In the genomic region with DNA sequence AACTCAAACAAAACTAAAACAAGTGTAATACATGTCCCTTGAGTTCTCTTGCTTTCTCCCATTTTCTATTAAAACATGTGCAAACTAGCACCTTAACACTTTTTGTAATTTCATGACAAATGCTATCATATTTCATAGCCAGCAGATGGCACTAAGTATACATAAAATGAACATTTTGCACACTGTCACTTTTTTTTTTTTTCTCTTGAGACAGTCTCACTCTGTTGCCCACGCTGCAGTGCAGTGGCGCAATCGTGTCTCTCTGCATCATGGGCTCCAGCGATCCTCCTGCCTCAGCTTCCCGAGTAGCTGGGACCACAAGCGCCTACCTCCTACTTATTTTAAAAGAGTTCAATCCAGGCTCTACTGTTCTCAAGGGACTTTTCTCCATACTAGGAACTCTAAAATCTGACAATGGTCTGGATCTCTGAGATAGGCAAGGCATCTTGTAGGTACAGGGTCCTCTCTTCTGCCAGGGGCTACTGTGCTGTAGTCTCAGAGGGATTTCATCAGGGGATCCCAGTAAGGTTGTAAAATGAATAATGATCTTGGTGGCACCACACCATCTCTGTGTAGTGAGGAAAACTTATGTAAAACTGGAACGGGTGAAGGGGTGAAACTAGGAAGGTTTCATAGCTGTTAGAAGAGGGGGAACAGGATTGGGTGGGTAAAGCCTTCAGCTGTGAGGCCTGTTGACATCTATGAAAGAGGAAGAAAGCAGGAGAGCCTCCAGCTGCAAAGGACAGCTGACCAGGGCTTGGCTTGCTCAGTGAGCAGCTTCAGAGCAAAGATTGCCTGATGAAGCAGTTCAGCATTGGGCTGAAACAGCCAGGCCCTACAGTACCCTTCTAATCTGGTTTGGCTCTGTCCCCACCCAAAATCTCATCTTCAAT, we compare ENCODE assay signal across 8 cellular contexts.
DNase-seq lines count a peak whose midpoint lies in the region; ATAC-seq, FAIRE-seq and TF ChIP-seq lines count a peak whose summit lies in the region.
"Not testable (repeated sequence)": the region's sequence is repeated elsewhere in the genome, so short reads cannot be mapped to it uniquely, and the experiment has no call there.

No MANE protein-coding gene starts in this region.

- H3K9me3 ChIP-seq in AG04450 (ENCODE audit: control insufficient read depth, insufficient read depth, low read length); adrenal gland (replicated peaks in 1 of 3); pancreas: not testable (repeated sequence)

- CTCF ChIA-PET in AG04450 (lab: Charles Lee) = not testable (repeated sequence)

- DNase-seq in AG04450 (ENCODE audit: low read depth, low spot score); pancreas: not testable (repeated sequence)
- peak; percentile 61 for DNase-seq in LHCN-M2 (ENCODE audit: low read depth)
- peak; percentile 29 for DNase-seq in SIG-M5 (lab: John Stamatoyannopoulos, UW)
- peak in 6 of 7 donors; percentile 40 to 73 (median 48) for DNase-seq in adrenal gland
- DNase-seq in Right ventricle myocardium superior = peak; percentile 69

- TF ChIP-seq CTCF in AG04450 (IDR thresholded peaks at IDR 0.05; ENCODE audit: low read depth, low read length) (0 out of 2 replicates have a peak, but pooled peaks have one; percentile 5), adrenal gland (IDR thresholded peaks at IDR 0.05) (peak in 4 of 6 experiments; percentile 22 to 46 (median 45)), pancreas (IDR thresholded peaks at IDR 0.05) (peak in 1 of 4 donors; percentile 15)

- not testable (repeated sequence) for H3K4me3 ChIP-seq in AG04450 (ENCODE audit: low read depth, low read length); adrenal gland; pancreas

- FAIRE-seq in pancreas (lab: Jason Lieb, UNC) = not testable (repeated sequence)

- H3K27me3 ChIP-seq in AG04450 (ENCODE audit: control insufficient read depth, insufficient read depth, low read length); adrenal gland; pancreas: not testable (repeated sequence)

- TF ChIP-seq POLR2A in adrenal gland (IDR thresholded peaks at IDR 0.05) = not testable (repeated sequence)

- POLR2A ChIA-PET in AG04450 (lab: Yijun Ruan, JAX) = not testable (repeated sequence)

- not testable (repeated sequence) for H3K36me3 ChIP-seq in adrenal gland (replicated peaks in 1 of 2); pancreas

- WGBS in adrenal gland, 4 donors = 22 to 24% (median 24%) methylated on average over 7 of the region's 7 CpGs
- 46 to 53% methylated on average over 7 of the region's 7 CpGs for WGBS in pancreas, 2 donors

- intact Hi-C loops in adrenal gland (cut with DNase I); Right ventricle myocardium superior (cut with DNase I); pancreas (cut with DNase I): not testable (repeated sequence)

- ATAC-seq in GM18858 (IDR thresholded peaks at IDR 0.05; ENCODE audit: unreplicated experiment) (peak; percentile 76), HG02610 (IDR thresholded peaks at IDR 0.05; ENCODE audit: unreplicated experiment) (peak; percentile 71), Right ventricle myocardium superior (ENCODE audit: poor library complexity) (peak; percentile 92), pancreas (peak in 3 of 4 donors; percentile 74 to 94 (median 92))

- H3K4me1 ChIP-seq in adrenal gland (replicated peaks in 1 of 2); pancreas: not testable (repeated sequence)

- not testable (repeated sequence) for H3K27ac ChIP-seq in AG04450 (ENCODE audit: low read depth, low read length); adrenal gland; pancreas
